ENCODE assay signal across 8 cellular contexts in genomic region chr19:53504345-53504703, GRCh38. TPM values are rescaled to one million over a fixed set of nuclear protein-coding genes. Genes with fewer than 3 reads are reported as not detected.
A peak's percentile ranks its signal among the peaks of the same experiment; 100 is the strongest.
DNase-seq lines count a peak whose midpoint lies in the region; ATAC-seq and TF ChIP-seq lines count a peak whose summit lies in the region.
"Not testable (repeated sequence)": the region's sequence is repeated elsewhere in the genome, so short reads cannot be mapped to it uniquely, and the experiment has no call there.

No MANE protein-coding gene starts in this region.

- peaks cover 25% of the 10 kb centered on the region for H3K4me1 Mint-ChIP-seq in progenitor cell of endocrine pancreas (ENCODE audit: low read depth)

- not testable (repeated sequence) for H3K9me3 ChIP-seq in lower lobe of right lung, uterus

- peak overlapping the region; percentile 65 for H3K4me3 Mint-ChIP-seq in progenitor cell of endocrine pancreas (ENCODE audit: low read depth)

- not testable (repeated sequence) for H3K36me3 Mint-ChIP-seq in progenitor cell of endocrine pancreas (ENCODE audit: insufficient read depth)

- H3K27me3 ChIP-seq in lower lobe of right lung (ENCODE audit: low read depth); uterus: not testable (repeated sequence)

- peak; percentile 53 to 59 for ATAC-seq in lower lobe of right lung

- intact Hi-C loops in head of caudate nucleus (cut with DNase I); lower lobe of right lung (cut with DNase I); uterus (cut with DNase I; ENCODE audit: low total_unique reads): not testable (repeated sequence)

- not testable (repeated sequence) for H3K27me3 Mint-ChIP-seq in progenitor cell of endocrine pancreas

- H3K27ac ChIP-seq in lower lobe of right lung (peak overlapping the region; percentile 72), uterus (peak overlapping the region; percentile 73 to 78)

- peak overlapping the region; percentile 33 for H3K27ac Mint-ChIP-seq in progenitor cell of endocrine pancreas

- TF ChIP-seq CTCF in cardiac fibroblast (IDR thresholded peaks at IDR 0.05; ENCODE audit: low read depth, low read length) (peak; percentile 33), progenitor cell of endocrine pancreas (IDR thresholded peaks at IDR 0.05; ENCODE audit: unreplicated experiment) (peak; percentile 36), uterus (IDR thresholded peaks at IDR 0.05) (peak in 2 of 4 experiments; percentile 3 to 20)
- TF ChIP-seq CTCF in lower lobe of right lung (IDR thresholded peaks at IDR 0.05), result not testable (repeated sequence)

- not testable (repeated sequence) for TF ChIP-seq POLR2A in uterus (IDR thresholded peaks at IDR 0.05)

- peak overlapping the region in 1 of 2 donors; percentile 35 for H3K4me3 ChIP-seq in cardiac fibroblast (replicated peaks in 1 of 2; ENCODE audit: low read depth in 2 of 2, low read length in 2 of 2)
- peak overlapping the region; percentile 40 for H3K4me3 ChIP-seq in lower lobe of right lung
- H3K4me3 ChIP-seq in uterus, result peak overlapping the region; percentile 15 to 29

- DNase-seq in D341Med (ENCODE audit: low spot score), result peak; percentile 56
- DNase-seq in LHCN-M2 (ENCODE audit: low read depth), result peak; percentile 47
- DNase-seq in RPMI7951 (ENCODE audit: low read depth), result peak; percentile 38
- DNase-seq in cardiac fibroblast (ENCODE audit: low read depth in 2 of 2), result peak; percentile 10 to 37
- peak in 35 of 42 donors; percentile 7 to 82 (median 51) for DNase-seq in head of caudate nucleus
- not testable (repeated sequence) for DNase-seq in lower lobe of right lung; progenitor cell of endocrine pancreas (ENCODE audit: low spot score, unreplicated experiment)
- DNase-seq in uterus, result peak in 1 of 2 donors; percentile 42

- not testable (repeated sequence) for H3K9me3 Mint-ChIP-seq in progenitor cell of endocrine pancreas (ENCODE audit: low read depth)

- H3K4me1 ChIP-seq in lower lobe of right lung, uterus: not testable (repeated sequence)

- not testable (repeated sequence) for H3K36me3 ChIP-seq in lower lobe of right lung, uterus

RNA-seq across cellular contexts. Expression of gene ZNF331, which starts 33.6 kb away (rescaled TPM):
- total RNA-seq in LHCN-M2 (2014; rRNA removed), result 12.6 and 16.1 TPM in 2 replicates
- polyA plus RNA-seq in LHCN-M2 (2012), result 6.7 TPM
- 7.8 and 9.4 TPM in 2 replicates for total RNA-seq in RPMI7951 (2014; rRNA removed; shearing (Covaris generic))
- 36.6 TPM for total RNA-seq in lower lobe of right lung
- total RNA-seq in progenitor cell of endocrine pancreas, result 29.0 and 29.9 TPM in 2 replicates
- 10 to 100 TPM in 3 of 4 donors, 1 to 10 TPM in 1; 9.4 to 39.0 (median 17.0) TPM for total RNA-seq in uterus

RNA-seq across cellular contexts. Expression of gene ZNF813, which starts 36.8 kb away (rescaled TPM):
- 3.5 and 5.7 TPM in 2 replicates for total RNA-seq in LHCN-M2 (2014; rRNA removed)
- polyA plus RNA-seq in LHCN-M2 (2012), result 1.2 TPM
- total RNA-seq in RPMI7951 (2014; rRNA removed; shearing (Covaris generic)), result 4.7 and 4.9 TPM in 2 replicates
- 5.3 TPM for total RNA-seq in lower lobe of right lung
- total RNA-seq in progenitor cell of endocrine pancreas, result 16.0 and 16.6 TPM in 2 replicates
- total RNA-seq in uterus, result 10 to 100 TPM in 1 of 4 donors, 1 to 10 TPM in 3; 1.8 to 10.8 (median 6.7) TPM
